ENCODE assay signal across 20 cellular contexts in genomic region chr10:97903128-97904025, GRCh38. TPM values are rescaled to one million over a fixed set of nuclear protein-coding genes. Genes with fewer than 3 reads are reported as not detected.
DNase-seq lines count a peak whose midpoint lies in the region; ATAC-seq and TF ChIP-seq lines count a peak whose summit lies in the region.
"Had no signal": no experiment of that assay in that cellular context is flagged by ENCODE, and none has a peak within 500 bp of the region (broad histone marks: within the 10 kb centered on the region; RNA-seq: fewer than 3 reads in every experiment).

No MANE protein-coding gene starts in this region.

- no peaks in the 10 kb centered on the region for H3K36me3 ChIP-seq in neural progenitor cell
- H3K36me3 ChIP-seq: esophagus muscularis mucosa, tibial nerve had no signal

- no peak overlapping the region for H3K4me3 Mint-ChIP-seq in WTC11
- H3K4me3 Mint-ChIP-seq in neural progenitor cell: no peak overlapping the region
- H3K4me3 Mint-ChIP-seq: activated CD8-positive, alpha-beta T cell treated with anti-CD3 and anti-CD28 coated beads, Interleukin-2, amount 10 ng/mL, durations not matched to agents 7 days and 5 days; activated naive CD8-positive, alpha-beta T cell treated with anti-CD3 and anti-CD28 coated beads, Interleukin-2, amount 10 ng/mL, durations not matched to agents 7 days and 5 days; B cell; immature natural killer cell; nephron had no signal

- H3K27ac Mint-ChIP-seq in WTC11 (no peak overlapping the region), neural progenitor cell (no peak overlapping the region)
- H3K27ac Mint-ChIP-seq: activated CD8-positive, alpha-beta T cell treated with anti-CD3 and anti-CD28 coated beads, Interleukin-2, amount 10 ng/mL, durations not matched to agents 7 days and 5 days; activated naive CD8-positive, alpha-beta T cell treated with anti-CD3 and anti-CD28 coated beads, Interleukin-2, amount 10 ng/mL, durations not matched to agents 7 days and 5 days; B cell; immature natural killer cell; nephron had no signal

- ATAC-seq in WTC11 (peak; percentile 16; the same call in 1 of the 2 replicates), GM21529 (IDR thresholded peaks at IDR 0.05; ENCODE audit: unreplicated experiment) (no peak), HG02840 (IDR thresholded peaks at IDR 0.05; ENCODE audit: low FRiP score, unreplicated experiment) (no peak)
- ATAC-seq: activated CD8-positive, alpha-beta T cell treated with anti-CD3 and anti-CD28 coated beads, Interleukin-2, amount 10 ng/mL, durations not matched to agents 7 days and 5 days had no signal

- H3K9me3 Mint-ChIP-seq in WTC11 (no peaks in the 10 kb centered on the region), neural progenitor cell (no peaks in the 10 kb centered on the region)
- H3K9me3 Mint-ChIP-seq: activated naive CD8-positive, alpha-beta T cell treated with anti-CD3 and anti-CD28 coated beads, Interleukin-2, amount 10 ng/mL, durations not matched to agents 7 days and 5 days; immature natural killer cell; nephron had no signal

- no peaks in the 10 kb centered on the region for H3K9me3 ChIP-seq in neural progenitor cell (ENCODE audit: low read depth)
- H3K9me3 ChIP-seq: esophagus muscularis mucosa, tibial nerve had no signal

- no peaks in the 10 kb centered on the region for H3K27me3 ChIP-seq in neural progenitor cell
- H3K27me3 ChIP-seq: tibial nerve had no signal

- no peaks in the 10 kb centered on the region for H3F3A ChIP-seq in neural progenitor cell (ENCODE audit: low read depth)

- H3K4me1 Mint-ChIP-seq in WTC11 (peaks cover 5% of the 10 kb centered on the region; the same call in 1 of the 2 replicates), neural progenitor cell (peaks cover 2% of the 10 kb centered on the region)
- H3K4me1 Mint-ChIP-seq: B cell, immature natural killer cell, nephron had no signal

- no peaks in the 10 kb centered on the region for H3K79me2 ChIP-seq in neural progenitor cell (ENCODE audit: low read depth)

- no peaks in the 10 kb centered on the region for H3K36me3 Mint-ChIP-seq in WTC11
- no peaks in the 10 kb centered on the region for H3K36me3 Mint-ChIP-seq in neural progenitor cell
- H3K36me3 Mint-ChIP-seq: activated naive CD8-positive, alpha-beta T cell treated with anti-CD3 and anti-CD28 coated beads, Interleukin-2, amount 10 ng/mL, durations not matched to agents 7 days and 5 days; immature natural killer cell had no signal

- POLR2A ChIA-PET in WTC11 (lab: Charles Lee): no interaction called here

- CTCF ChIA-PET in WTC11 (lab: Charles Lee): interaction anchor here (0.7 to 3.6 kb wide), 11 partner anchors 11 to 216 kb away, joined by 3 to 20 read pairs (median 4); partner anchors contain the start of genes AVPI1 and GOLGA7B

- DNase-seq in DMS153 (lab: John Stamatoyannopoulos, UW) (peak; percentile 13), DMS153 treated with DMSO at 0.1 percent for 48 hours (lab: John Stamatoyannopoulos, UW; ENCODE audit: unreplicated experiment) (no peak), NCI-H1694 treated with DMSO at 0.1 percent for 48 hours (lab: John Stamatoyannopoulos, UW) (peak; percentile 95), WTC11 (ENCODE audit: low spot score) (no peak), neural progenitor cell (ENCODE audit: low spot score) (peak; percentile 30), T1000 (lab: John Stamatoyannopoulos, UW) (no peak)
- DNase-seq: activated CD4-positive, CD25-positive, alpha-beta regulatory T cell; activated CD8-positive, alpha-beta T cell treated with anti-CD3 and anti-CD28 coated beads, Interleukin-2, amount 10 ng/mL, durations not matched to agents 7 days and 5 days; activated naive CD8-positive, alpha-beta T cell treated with anti-CD3 and anti-CD28 coated beads, Interleukin-2, amount 10 ng/mL, durations not matched to agents 7 days and 5 days; activated T-cell treated with anti-CD3 and anti-CD28 coated beads, Interleukin-2, amount 50 U/mL, for 48 hours; immature natural killer cell; MM.1S; stimulated activated naive CD4-positive, alpha-beta T cell treated with Interleukin-2 at 50 U/mL for 16 hours had no signal

- no peak overlapping the region for H2AFZ ChIP-seq in neural progenitor cell (replicated peaks)

- H3K4me2 ChIP-seq in neural progenitor cell: no peak overlapping the region

- peaks cover 11% of the 10 kb centered on the region for H3K4me1 ChIP-seq in neural progenitor cell

- H3K4me3 ChIP-seq in neural progenitor cell: no peak overlapping the region
- H3K4me3 ChIP-seq: esophagus muscularis mucosa, tibial nerve had no signal

- no peak overlapping the region for H3K27ac ChIP-seq in neural progenitor cell
- H3K27ac ChIP-seq: 22Rv1, esophagus muscularis mucosa, tibial nerve had no signal

- H3K9ac ChIP-seq in neural progenitor cell: no peak overlapping the region

- H3K27me3 Mint-ChIP-seq in WTC11 (ENCODE audit: low read depth) (no peaks in the 10 kb centered on the region), neural progenitor cell (ENCODE audit: insufficient read depth, low read depth) (peaks cover 7% of the 10 kb centered on the region)

- H4K20me1 ChIP-seq in neural progenitor cell (ENCODE audit: low read depth): no peaks in the 10 kb centered on the region

- TF ChIP-seq CTCF in WTC11 (IDR thresholded peaks at IDR 0.05): no peak
- TF ChIP-seq CTCF in neural progenitor cell (IDR thresholded peaks at IDR 0.05): no peak

TF ChIP-seq in WTC11, 78 proteins besides CTCF, POLR2A, EP300 and RAD21:
- TF ChIP-seq ATF6 (CRISPR knock-in tag; IDR thresholded peaks at IDR 0.05): no peak
- TF ChIP-seq ETV6 (CRISPR knock-in tag; IDR thresholded peaks at IDR 0.05): no peak
- no peak for TF ChIP-seq GABPB1 (CRISPR knock-in tag; IDR thresholded peaks at IDR 0.05)
- no peak for TF ChIP-seq NR3C1 (CRISPR knock-in tag; conservative IDR thresholded peaks at IDR 0.05; ENCODE audit: low read depth)

RNA-seq across cellular contexts. Expression of gene GOLGA7B, which starts 53.7 kb away (rescaled TPM):
- 0.07 to 0.24 TPM (median 0.07 TPM) in 3 replicates for total RNA-seq in WTC11 (2021)
- total RNA-seq in neural progenitor cell (ENCODE audit: low replicate concordance): 0.09 TPM in 1 of 2 replicates, not detected in the other
- total RNA-seq: B cell had no signal

Comparison
In these comparisons a context has a peak if more than half of its experiments do, and no peak if none do; other contexts are left out.
1. DNase-seq: peak in DMS153 (single experiment), NCI-H1694 treated with DMSO at 0.1 percent for 48 hours (single experiment) and neural progenitor cell (single experiment); none in DMS153 treated with DMSO at 0.1 percent for 48 hours (single experiment), WTC11 (single experiment) and T1000 (single experiment).